25 cellular contexts compared by ENCODE assay signal in genomic region chr1:160360227-160360695, GRCh38. TPM values are rescaled to one million over a fixed set of nuclear protein-coding genes. Genes with fewer than 3 reads are reported as not detected.
DNase-seq lines count a peak whose midpoint lies in the region; ATAC-seq, FAIRE-seq and TF ChIP-seq lines count a peak whose summit lies in the region.
"Had no signal": no experiment of that assay in that cellular context is flagged by ENCODE, and none has a peak within 500 bp of the region (broad histone marks: within the 10 kb centered on the region; RNA-seq: fewer than 3 reads in every experiment).

No MANE protein-coding gene starts in this region.

- 89% methylated on average over 4 of the region's 8 CpGs for whole genome bisulfite sequencing in K562 (ENCODE audit: insufficient coverage, low coverage, missing lambda C conversion rate)
- WGBS in thyroid gland, 2 donors, result 85 to 87% methylated on average over 8 of the region's 8 CpGs
- WGBS in transverse colon (ENCODE audit: low coverage in 1 of 2), 2 donors, result 87% methylated on average over 8 of the region's 8 CpGs; no CpG with 5 or more reads in 1 of the 2 donors

- no peaks in the 10 kb centered on the region for H3K9me3 ChIP-seq in BLaER1
- no peaks in the 10 kb centered on the region for H3K9me3 ChIP-seq in K562 (replicated peaks; ENCODE audit: control insufficient read depth, insufficient read depth, low read depth, low read length)
- H3K9me3 ChIP-seq in thyroid gland, result no peaks in the 10 kb centered on the region
- no peaks in the 10 kb centered on the region for H3K9me3 ChIP-seq in transverse colon
- H3K9me3 ChIP-seq: HAP-1, MG63 had no signal

- no peak for ATAC-seq in K562
- ATAC-seq: PC-3, SK-N-SH treated with all-trans-retinoic acid at 6 μM for 48 hours had no signal

- no peak for TF ChIP-seq CTCF in K562 (IDR thresholded peaks at IDR 0.05 in 2 of 3, conservative IDR thresholded peaks at IDR 0.05 in 1 of 3; ENCODE audit: insufficient read depth in 2 of 3, low read depth in 1 of 3, low read length in 3 of 3)
- no peak for TF ChIP-seq CTCF in neural crest cell (conservative IDR thresholded peaks at IDR 0.05)
- TF ChIP-seq CTCF in thyroid gland (IDR thresholded peaks at IDR 0.05), result no peak
- TF ChIP-seq CTCF in transverse colon (IDR thresholded peaks at IDR 0.05), result no peak

- no peak overlapping the region for H3K4me3 Mint-ChIP-seq in neural crest cell

- H3K4me2 ChIP-seq in BLaER1, result peak overlapping the region; percentile 65
- H3K4me2 ChIP-seq in K562 (ENCODE audit: insufficient read depth, low read length), result no peak overlapping the region

- TF ChIP-seq EP300 in K562 (IDR thresholded peaks at IDR 0.05; ENCODE audit: low read length), result no peak
- TF ChIP-seq EP300 in transverse colon (IDR thresholded peaks at IDR 0.05; ENCODE audit: low read depth), result no peak

- intact Hi-C loops in K562 (cut with micrococcal nuclease), result no loop called here
- intact Hi-C loops in posterior vena cava (cut with DNase I), result no loop called here
- intact Hi-C loops in thyroid gland (cut with DNase I), result no loop called here
- intact Hi-C loops in transverse colon (cut with DNase I; ENCODE audit: low total_unique reads), result no loop called here

- in situ Hi-C loops in K562 (cut with MboI), result no loop called here
- in situ Hi-C loops in transverse colon (cut with MboI; ENCODE audit: low pct_ligation_motif_present in 1 of 4, low pct_unique_long_range_greater_than_20kb in 1 of 4, low sequenced_read_pairs in 3 of 4), result no loop called here

- no TSS peak for BruUV-seq in K562 (replicated peaks; lab: Mats Ljungman, UMichigan)

- POLR2A ChIA-PET in K562 (lab: Yijun Ruan, JAX), result interaction anchor here (0.6 to 0.7 kb wide), 3 partner anchors 172 to 872 kb away, joined by 3 to 5 read pairs (median 4); no protein-coding TSS in a partner anchor

- H3K27ac ChIP-seq in BLaER1 (peak overlapping the region; percentile 63), K562 (ENCODE audit: extremely low read depth, low read depth, low read length) (peak overlapping the region; percentile 12; the same call in 1 of the 3 replicates), thyroid gland (no peak overlapping the region), transverse colon (no peak overlapping the region)
- H3K27ac ChIP-seq: C4-2B had no signal

- H3K9ac ChIP-seq in BLaER1, result peak overlapping the region; percentile 32; the same call in 1 of the 2 replicates
- no peak overlapping the region for H3K9ac ChIP-seq in K562 (ENCODE audit: insufficient read depth in 1 of 2, low read depth in 2 of 2, low read length in 2 of 2)

- no peak overlapping the region for H3K4me3 ChIP-seq in BLaER1
- H3K4me3 ChIP-seq in K562, result no peak overlapping the region
- H3K4me3 ChIP-seq in thyroid gland (replicated peaks in 1 of 3), result no peak overlapping the region
- H3K4me3 ChIP-seq in transverse colon, result no peak overlapping the region
- H3K4me3 ChIP-seq: HAP-1, MG63 had no signal

- H3K27ac Mint-ChIP-seq in neural crest cell (ENCODE audit: unreplicated experiment), result peak overlapping the region; percentile 32

- H3K9me1 ChIP-seq in K562 (ENCODE audit: control insufficient read depth, insufficient read depth, low read length), result no peaks in the 10 kb centered on the region

- no peak for FAIRE-seq in K562 (lab: Jason Lieb, UNC)
- FAIRE-seq: D721Med, G401.6 had no signal

- no peak overlapping the region for H2AFZ ChIP-seq in K562 (ENCODE audit: low read depth, low read length)

- no peak for TF ChIP-seq RAD21 in K562 (CRISPR knock-in tag; conservative IDR thresholded peaks at IDR 0.05 in 1 of 2, IDR thresholded peaks at IDR 0.05 in 1 of 2)

- no peaks in the 10 kb centered on the region for H3K79me2 ChIP-seq in K562 (ENCODE audit: control insufficient read depth, insufficient read depth, low read length)

- CTCF ChIA-PET in K562 (lab: Yijun Ruan, JAX; ENCODE audit: low intra/inter-chr PET ratio), result no interaction called here

- H3K27me3 Mint-ChIP-seq in neural crest cell (ENCODE audit: low read depth), result no peaks in the 10 kb centered on the region

- no peaks in the 10 kb centered on the region for H4K20me1 ChIP-seq in BLaER1
- no peaks in the 10 kb centered on the region for H4K20me1 ChIP-seq in K562 (replicated peaks; ENCODE audit: control insufficient read depth, insufficient read depth, low read length)

- no peaks in the 10 kb centered on the region for H3K9me3 Mint-ChIP-seq in neural crest cell

- H3K27me3 ChIP-seq in BLaER1 (no peaks in the 10 kb centered on the region), K562 (ENCODE audit: control insufficient read depth in 2 of 2, insufficient read depth in 2 of 2, low read length in 2 of 2) (no peaks in the 10 kb centered on the region), thyroid gland (no peaks in the 10 kb centered on the region), transverse colon (no peaks in the 10 kb centered on the region)
- H3K27me3 ChIP-seq: MG63 had no signal

- no peak for TF ChIP-seq POLR2A in K562 (conservative IDR thresholded peaks at IDR 0.05)
- no peak for TF ChIP-seq POLR2A in thyroid gland (IDR thresholded peaks at IDR 0.05)
- TF ChIP-seq POLR2A in transverse colon (IDR thresholded peaks at IDR 0.05), result no peak

- H3K36me3 ChIP-seq in BLaER1 (peaks cover 49% of the 10 kb centered on the region), K562 (ENCODE audit: control insufficient read depth, insufficient read depth, low read length) (peaks cover 50% of the 10 kb centered on the region), thyroid gland (peaks cover 32 to 34% of the 10 kb centered on the region in 2 donors), transverse colon (peaks cover 0 to 21% (median 9%) of the 10 kb centered on the region in 4 donors)

- DNase-seq in DMS 273 (lab: John Stamatoyannopoulos, UW; ENCODE audit: unreplicated experiment), result peak; percentile 74
- DNase-seq in K562 (ENCODE audit: extremely low read depth in 1 of 4, low spot score in 3 of 4), result no peak
- no peak for DNase-seq in neural crest cell (ENCODE audit: low read depth, low spot score)
- no peak for DNase-seq in posterior vena cava (ENCODE audit: low spot score)
- no peak for DNase-seq in HUDEP-2 (lab: John Stamatoyannopoulos, UW; ENCODE audit: unreplicated experiment in 76 of 76)
- DNase-seq in thyroid gland, result no peak
- DNase-seq in transverse colon, result no peak
- DNase-seq: DMS79 treated with DMSO at 0.1 percent for 48 hours, Kasumi-1, MG63, NCI-H1092, NCI-H2081 treated with DMSO at 0.1 percent for 48 hours, NCI-H510A, NCI-H748 treated with DMSO at 0.1 percent for 48 hours, PC-3, RPMI8226, SIG-M5 had no signal

- peaks cover 40% of the 10 kb centered on the region for H3K4me1 Mint-ChIP-seq in neural crest cell

- H3K4me1 ChIP-seq in BLaER1 (peaks cover 38% of the 10 kb centered on the region), K562 (replicated peaks in 1 of 2; ENCODE audit: control insufficient read depth in 2 of 2, insufficient read depth in 2 of 2, low read length in 2 of 2) (peaks cover 13 to 29% of the 10 kb centered on the region in 2 experiments), thyroid gland (no peaks in the 10 kb centered on the region), transverse colon (no peaks in the 10 kb centered on the region)

- peaks cover 23% of the 10 kb centered on the region for H3K36me3 Mint-ChIP-seq in neural crest cell (ENCODE audit: low read depth)

RNA-seq across cellular contexts. Expression of gene NHLH1, which starts 6.6 kb away (rescaled TPM):
- total RNA-seq in K562 (2011; cell fraction: chromatin; rRNA removed; ENCODE audit: low replicate concordance), result 1.5 and 2.6 TPM in 2 replicates
- total RNA-seq in K562 (2011; cell fraction: nucleolus; rRNA removed), result 1.3 and 2.0 TPM in 2 replicates
- total RNA-seq in K562 (2011; cell fraction: nucleoplasm; rRNA removed), result 2.5 and 2.9 TPM in 2 replicates
- total RNA-seq in K562 (2014; rRNA removed), result 0.09 and 0.16 TPM in 2 replicates
- 0.33 and 0.35 TPM in 2 replicates for total RNA-seq in K562 (2014; rRNA removed; fragmentation: Illumina TruSeq; extraction: Trizol)
- total RNA-seq in K562 (2015; rRNA removed; fragmentation: Illumina TruSeq; extraction: Trizol), result not detected in 2 replicates
- 0.78 and 0.84 TPM in 2 replicates for total RNA-seq in K562 (2021)
- 0.29 and 0.57 TPM in 2 replicates for polyA plus RNA-seq in K562 (2011; rRNA removed)
- polyA plus RNA-seq in K562 (2011; cell fraction: cytosol; rRNA removed), result 0.40 and 0.71 TPM in 2 replicates
- 1.2 and 1.4 TPM in 2 replicates for polyA plus RNA-seq in K562 (2011; cell fraction: nucleus; rRNA removed)
- 0.31 and 1.6 TPM in 2 replicates for polyA plus RNA-seq in K562 (2012)
- 0.88 and 1.0 TPM in 2 replicates for polyA plus RNA-seq in K562 (2014; fragmentation: Illumina TruSeq; extraction: Trizol)
- under 1 TPM; 0.20 to 0.37 TPM for polyA plus RNA-seq in K562 (2014; fragmentation: Nextera tagmentation; extraction: Ambion mirVana)
- polyA plus RNA-seq in K562 (2014; rRNA removed), result 1.3 and 1.4 TPM in 2 replicates
- 0.21 and 0.25 TPM in 2 replicates for polyA minus RNA-seq in K562 (2011; rRNA and poly(A)+ RNA removed)
- polyA minus RNA-seq in K562 (2011; cell fraction: cytosol; rRNA and poly(A)+ RNA removed), result 0.46 TPM in 1 of 2 replicates, not detected in the other
- 0.40 and 0.78 TPM in 2 replicates for polyA minus RNA-seq in K562 (2011; cell fraction: nucleus; rRNA and poly(A)+ RNA removed)
- total RNA-seq in neural crest cell, result 10.0 and 10.6 TPM in 2 replicates
- under 1 TPM in 1 of 2 donors, not detected in 1; 0.14 TPM for total RNA-seq in posterior vena cava
- not detected for total RNA-seq in thyroid gland
- total RNA-seq in transverse colon, result not detected
- total RNA-seq: HT-29, IMR-90, PC-3 had no signal

RNA-seq across cellular contexts. Expression of gene NCSTN, which starts 17.1 kb away (rescaled TPM):
- total RNA-seq in K562 (2011; cell fraction: chromatin; rRNA removed; ENCODE audit: low replicate concordance), result 203 and 289 TPM in 2 replicates
- 237 and 279 TPM in 2 replicates for total RNA-seq in K562 (2011; cell fraction: nucleolus; rRNA removed)
- 253 and 291 TPM in 2 replicates for total RNA-seq in K562 (2011; cell fraction: nucleoplasm; rRNA removed)
- total RNA-seq in K562 (2014; rRNA removed) (21.3 and 27.3 TPM in 2 replicates), K562 (2014; rRNA removed; fragmentation: Illumina TruSeq; extraction: Trizol) (34.9 and 35.8 TPM in 2 replicates), K562 (2015; rRNA removed; fragmentation: Illumina TruSeq; extraction: Trizol) (37.2 and 42.3 TPM in 2 replicates), K562 (2021) (54.1 and 57.9 TPM in 2 replicates), neural crest cell (83.1 and 98.8 TPM in 2 replicates), posterior vena cava (10 to 100 TPM; 57.3 to 78.9 TPM), thyroid gland (10 to 100 TPM; 50.8 to 80.1 (median 68.5) TPM), transverse colon (100 to 1,000 TPM in 1 of 4 donors, 10 to 100 TPM in 3; 30.6 to 101 (median 67.3) TPM)
- polyA plus RNA-seq in K562 (2011; rRNA removed) (64.3 and 104 TPM in 2 replicates), K562 (2014; fragmentation: Illumina TruSeq; extraction: Trizol) (75.9 and 91.1 TPM in 2 replicates), K562 (2014; fragmentation: Nextera tagmentation; extraction: Ambion mirVana) (10 to 100 TPM; 46.0 to 68.7 TPM), K562 (2014; rRNA removed) (55.3 and 60.7 TPM in 2 replicates)
- 103 and 114 TPM in 2 replicates for polyA plus RNA-seq in K562 (2011; cell fraction: cytosol; rRNA removed)
- 178 and 195 TPM in 2 replicates for polyA plus RNA-seq in K562 (2011; cell fraction: nucleus; rRNA removed)
- 46.6 and 93.0 TPM in 2 replicates for polyA plus RNA-seq in K562 (2012)
- 85.4 and 89.2 TPM in 2 replicates for polyA minus RNA-seq in K562 (2011; rRNA and poly(A)+ RNA removed)
- polyA minus RNA-seq in K562 (2011; cell fraction: cytosol; rRNA and poly(A)+ RNA removed), result 40.9 and 45.8 TPM in 2 replicates
- polyA minus RNA-seq in K562 (2011; cell fraction: nucleus; rRNA and poly(A)+ RNA removed), result 56.5 and 78.1 TPM in 2 replicates

RNA-seq across cellular contexts. Expression of gene COPA, which starts 17.2 kb away (rescaled TPM):
- 224 and 416 TPM in 2 replicates for total RNA-seq in K562 (2011; cell fraction: chromatin; rRNA removed; ENCODE audit: low replicate concordance)
- 117 and 133 TPM in 2 replicates for total RNA-seq in K562 (2011; cell fraction: nucleolus; rRNA removed)
- total RNA-seq in K562 (2011; cell fraction: nucleoplasm; rRNA removed), result 151 and 175 TPM in 2 replicates
- 93.5 and 121 TPM in 2 replicates for total RNA-seq in K562 (2014; rRNA removed)
- 79.9 and 92.1 TPM in 2 replicates for total RNA-seq in K562 (2014; rRNA removed; fragmentation: Illumina TruSeq; extraction: Trizol)
- total RNA-seq in K562 (2015; rRNA removed; fragmentation: Illumina TruSeq; extraction: Trizol), result 73.1 and 80.7 TPM in 2 replicates
- total RNA-seq in K562 (2021), result 102 and 110 TPM in 2 replicates
- polyA plus RNA-seq in K562 (2011; rRNA removed), result 222 and 236 TPM in 2 replicates
- 140 and 207 TPM in 2 replicates for polyA plus RNA-seq in K562 (2011; cell fraction: cytosol; rRNA removed)
- polyA plus RNA-seq in K562 (2011; cell fraction: nucleus; rRNA removed), result 79.0 and 109 TPM in 2 replicates
- polyA plus RNA-seq in K562 (2012), result 107 and 187 TPM in 2 replicates
- 119 and 154 TPM in 2 replicates for polyA plus RNA-seq in K562 (2014; fragmentation: Illumina TruSeq; extraction: Trizol)
- 100 to 1,000 TPM in 1 of 2 experiments, 10 to 100 TPM in 1; 49.8 to 123 TPM for polyA plus RNA-seq in K562 (2014; fragmentation: Nextera tagmentation; extraction: Ambion mirVana)
- 99.5 and 125 TPM in 2 replicates for polyA plus RNA-seq in K562 (2014; rRNA removed)
- polyA minus RNA-seq in K562 (2011; rRNA and poly(A)+ RNA removed), result 382 and 419 TPM in 2 replicates
- polyA minus RNA-seq in K562 (2011; cell fraction: cytosol; rRNA and poly(A)+ RNA removed), result 161 and 169 TPM in 2 replicates
- 73.5 and 122 TPM in 2 replicates for polyA minus RNA-seq in K562 (2011; cell fraction: nucleus; rRNA and poly(A)+ RNA removed)
- total RNA-seq in neural crest cell, result 123 and 124 TPM in 2 replicates
- total RNA-seq in posterior vena cava, result 100 to 1,000 TPM; 165 to 172 TPM
- 100 to 1,000 TPM; 172 to 334 (median 182) TPM for total RNA-seq in thyroid gland
- total RNA-seq in transverse colon, result 100 to 1,000 TPM in 3 of 4 donors, 10 to 100 TPM in 1; 98.7 to 152 (median 119) TPM

RNA-seq across cellular contexts. Expression of gene VANGL2, which starts 40.1 kb away (rescaled TPM):
- 3.7 and 6.1 TPM in 2 replicates for total RNA-seq in K562 (2011; cell fraction: chromatin; rRNA removed; ENCODE audit: low replicate concordance)
- total RNA-seq in K562 (2011; cell fraction: nucleolus; rRNA removed), result 3.4 and 4.8 TPM in 2 replicates
- 6.5 and 8.4 TPM in 2 replicates for total RNA-seq in K562 (2011; cell fraction: nucleoplasm; rRNA removed)
- total RNA-seq in K562 (2014; rRNA removed) (0.82 and 1.1 TPM in 2 replicates), K562 (2014; rRNA removed; fragmentation: Illumina TruSeq; extraction: Trizol) (0.95 and 1.1 TPM in 2 replicates), K562 (2015; rRNA removed; fragmentation: Illumina TruSeq; extraction: Trizol) (0.98 and 1.1 TPM in 2 replicates), K562 (2021) (3.4 and 3.8 TPM in 2 replicates), neural crest cell (106 and 109 TPM in 2 replicates), posterior vena cava (1 to 10 TPM; 2.0 to 2.4 TPM), thyroid gland (10 to 100 TPM in 1 of 4 donors, 1 to 10 TPM in 3; 5.8 to 28.5 (median 7.8) TPM), transverse colon (1 to 10 TPM in 3 of 4 donors, under 1 TPM in 1; 0.20 to 3.7 (median 2.7) TPM)
- polyA plus RNA-seq in K562 (2011; rRNA removed) (4.0 and 4.4 TPM in 2 replicates), K562 (2014; fragmentation: Illumina TruSeq; extraction: Trizol) (3.5 TPM in 2 replicates), K562 (2014; fragmentation: Nextera tagmentation; extraction: Ambion mirVana) (under 1 TPM; 0.28 to 0.42 TPM), K562 (2014; rRNA removed) (3.7 and 3.9 TPM in 2 replicates)
- polyA plus RNA-seq in K562 (2011; cell fraction: cytosol; rRNA removed), result 6.2 and 6.4 TPM in 2 replicates
- 7.2 and 10.3 TPM in 2 replicates for polyA plus RNA-seq in K562 (2011; cell fraction: nucleus; rRNA removed)
- 2.0 and 3.4 TPM in 2 replicates for polyA plus RNA-seq in K562 (2012)
- 2.5 and 3.3 TPM in 2 replicates for polyA minus RNA-seq in K562 (2011; rRNA and poly(A)+ RNA removed)
- polyA minus RNA-seq in K562 (2011; cell fraction: cytosol; rRNA and poly(A)+ RNA removed), result 1.5 and 2.5 TPM in 2 replicates
- 1.1 and 1.3 TPM in 2 replicates for polyA minus RNA-seq in K562 (2011; cell fraction: nucleus; rRNA and poly(A)+ RNA removed)

Comparison
In these comparisons a context has a peak if more than half of its experiments do, and no peak if none do; other contexts are left out.
1. H3K27ac ChIP-seq: peak in BLaER1 (single experiment) and K562 (single experiment); none in thyroid gland (0 of 3) and transverse colon (0 of 4).